26 cellular contexts compared by ENCODE assay signal in genomic region chr9:86163503-86163902, GRCh38.
"Had no signal": no experiment of that assay in that cellular context is flagged by ENCODE, and none has a peak within 500 bp of the region (broad histone marks: within the 10 kb centered on the region; RNA-seq: fewer than 3 reads in every experiment).

No MANE protein-coding gene starts in this region.

- H3K79me2 ChIP-seq: hepatocyte had no signal

- DNase-seq: colonic mucosa; effector CD8-positive, alpha-beta T cell; endodermal cell; foreskin keratinocyte; heart left ventricle; left cardiac atrium; left lung; mesenchymal stem cell; midbrain; pancreas; retina; stimulated activated CD4-positive, alpha-beta T cell treated with anti-CD3 and anti-CD28 coated beads, Interleukin-12 subunit alpha, Interleukin-12 subunit beta, amount 100 ng/mL, for 4 hours; stimulated activated CD4-positive, alpha-beta T cell treated with anti-CD3 and anti-CD28 coated beads, Interleukin-1b, Interleukin-23, amount 100 ng/mL, for 48 hours; stimulated activated CD4-positive, alpha-beta T cell treated with anti-CD3 and anti-CD28 coated beads, Interleukin-4, amount 100 ng/mL, for 1 hour; stimulated activated CD8-positive, alpha-beta memory T cell treated with anti-CD3 and anti-CD28 coated beads, Interleukin-4, amount 100 ng/mL, for 48 hours; stimulated activated naive CD4-positive, alpha-beta T cell; stimulated activated naive CD8-positive, alpha-beta T cell treated with anti-CD3 and anti-CD28 coated beads, Interleukin-15, amount 100 ng/mL, for 72 hours; transverse colon; upper lobe of right lung; uterus had no signal

- H3K27ac ChIP-seq: colonic mucosa, epithelial cell of prostate, foreskin keratinocyte, gastroesophageal sphincter, heart left ventricle, hepatocyte, left lung, neutrophil, pancreas, suprapubic skin, transverse colon, upper lobe of right lung, uterus had no signal

- H2AFZ ChIP-seq: hepatocyte had no signal

- H3K4me2 ChIP-seq: hepatocyte, smooth muscle cell had no signal

- H3K36me3 ChIP-seq: colonic mucosa, gastroesophageal sphincter, heart left ventricle, left lung, neutrophil, pancreas, suprapubic skin, transverse colon, upper lobe of right lung, uterus had no signal

- H3K27me3 ChIP-seq: colonic mucosa, foreskin keratinocyte, gastroesophageal sphincter, heart left ventricle, hepatocyte, left lung, neutrophil, pancreas, suprapubic skin, transverse colon, upper lobe of right lung, uterus had no signal

- H3K9me3 ChIP-seq: colonic mucosa, neutrophil, pancreas, transverse colon, upper lobe of right lung, uterus had no signal

- H3K4me1 ChIP-seq: colonic mucosa, foreskin keratinocyte, gastroesophageal sphincter, heart left ventricle, left lung, pancreas, suprapubic skin, transverse colon, upper lobe of right lung, uterus had no signal

- H3K4me3 ChIP-seq: colonic mucosa, gastroesophageal sphincter, heart left ventricle, hepatocyte, left lung, pancreas, smooth muscle cell, suprapubic skin, transverse colon, upper lobe of right lung, uterus had no signal
